Comparison of ENCODE assay signal across 8 cellular contexts in genomic region chr12:55727643-55728184, GRCh38. TPM values are rescaled to one million over a fixed set of nuclear protein-coding genes. Genes with fewer than 3 reads are reported as not detected.
A peak's percentile ranks its signal among the peaks of the same experiment; 100 is the strongest.
DNase-seq lines count a peak whose midpoint lies in the region; ATAC-seq and TF ChIP-seq lines count a peak whose summit lies in the region.

No MANE protein-coding gene starts in this region.

- DNase-seq in COLO829 (ENCODE audit: low spot score) (peak; percentile 63), NB4 (ENCODE audit: low read depth) (peak; percentile 51), breast epithelium (ENCODE audit: low spot score in 2 of 2) (peak in 1 of 2 donors; percentile 53), left kidney (ENCODE audit: low read depth, low spot score) (peak; percentile 68), suprapubic skin (ENCODE audit: low spot score in 2 of 2) (peak in 1 of 2 donors; percentile 86), DMS79 treated with DMSO at 0.1 percent for 48 hours (lab: John Stamatoyannopoulos, UW) (no peak)

- H3K4me3 ChIP-seq in NB4 (ENCODE audit: low read depth, low read length) (peak overlapping the region; percentile 67), breast epithelium (peak overlapping the region; percentile 75 to 89 (median 87)), suprapubic skin (peak overlapping the region; percentile 65)

- WGBS in suprapubic skin = 4% methylated on average over 9 of the region's 9 CpGs

- H3K9me3 ChIP-seq in breast epithelium (no peaks in the 10 kb centered on the region), suprapubic skin (no peaks in the 10 kb centered on the region)

- intact Hi-C loops in breast epithelium (cut with DNase I; ENCODE audit: low total_unique reads) = no loop called here

- H3K27ac ChIP-seq in breast epithelium (peak overlapping the region; percentile 96 to 98), suprapubic skin (peak overlapping the region; percentile 98)

- H3K36me3 ChIP-seq in breast epithelium (no peaks in the 10 kb centered on the region), suprapubic skin (peaks cover 31% of the 10 kb centered on the region)

- H3K27me3 ChIP-seq in breast epithelium (no peaks in the 10 kb centered on the region), suprapubic skin (no peaks in the 10 kb centered on the region)

- H3K4me1 ChIP-seq in breast epithelium (peaks cover 9 to 13% of the 10 kb centered on the region in 2 donors), suprapubic skin (peaks cover 62% of the 10 kb centered on the region)

- ATAC-seq in HG03521 (IDR thresholded peaks at IDR 0.05; ENCODE audit: unreplicated experiment) = no peak
- no peak for ATAC-seq in HG03139 (IDR thresholded peaks at IDR 0.05; ENCODE audit: unreplicated experiment)

- TF ChIP-seq POLR2A in NB4 (IDR thresholded peaks at IDR 0.05; ENCODE audit: extremely low read depth, insufficient read length) = no peak
- TF ChIP-seq POLR2A in breast epithelium (IDR thresholded peaks at IDR 0.05) = no peak
- no peak for TF ChIP-seq POLR2A in suprapubic skin (IDR thresholded peaks at IDR 0.05)

- TF ChIP-seq CTCF in NB4 (IDR thresholded peaks at IDR 0.05; ENCODE audit: low read depth, low read length) = no peak
- no peak for TF ChIP-seq CTCF in breast epithelium (IDR thresholded peaks at IDR 0.05)
- TF ChIP-seq CTCF in suprapubic skin (IDR thresholded peaks at IDR 0.05) = no peak

- no peak for TF ChIP-seq EP300 in suprapubic skin (IDR thresholded peaks at IDR 0.05)

RNA-seq across cellular contexts. Expression of gene CD63, which starts 1.1 kb away (rescaled TPM):
- total RNA-seq in breast epithelium = 100 to 1,000 TPM; 540 to 910 (median 777) TPM
- total RNA-seq in suprapubic skin = 100 to 1,000 TPM; 176 to 303 (median 193) TPM

RNA-seq across cellular contexts. Expression of gene RDH5, which starts 7.5 kb away (rescaled TPM):
- total RNA-seq in breast epithelium = 10 to 100 TPM; 18.9 to 90.9 (median 21.6) TPM
- total RNA-seq in suprapubic skin = 10 to 100 TPM in 2 of 4 donors, 1 to 10 TPM in 2; 5.7 to 15.3 (median 9.5) TPM

RNA-seq across cellular contexts. Expression of gene BLOC1S1, which starts 11.9 kb away (rescaled TPM):
- total RNA-seq in breast epithelium = 100 to 1,000 TPM; 141 to 238 (median 162) TPM
- 100 to 1,000 TPM in 3 of 4 donors, 10 to 100 TPM in 1; 92.7 to 166 (median 139) TPM for total RNA-seq in suprapubic skin

RNA-seq across cellular contexts. Expression of gene GDF11, which starts 15.2 kb away (rescaled TPM):
- total RNA-seq in breast epithelium (1 to 10 TPM in 1 of 3 donors, under 1 TPM in 2; 0.64 to 1.6 (median 0.88) TPM), suprapubic skin (1 to 10 TPM in 3 of 4 donors, under 1 TPM in 1; 0.68 to 3.8 (median 2.0) TPM)

RNA-seq across cellular contexts. Expression of gene ITGA7, which starts 20.0 kb away (rescaled TPM):
- total RNA-seq in breast epithelium (100 to 1,000 TPM in 1 of 3 donors, 10 to 100 TPM in 2; 20.5 to 190 (median 33.1) TPM), suprapubic skin (10 to 100 TPM in 3 of 4 donors, 1 to 10 TPM in 1; 9.5 to 20.6 (median 15.8) TPM)
